In genomic region chr3:194316918-194317317, GRCh38 we compare ENCODE assay signal across 19 cellular contexts. TPM values are rescaled to one million over a fixed set of nuclear protein-coding genes. Genes with fewer than 3 reads are reported as not detected.
A peak's percentile ranks its signal among the peaks of the same experiment; 100 is the strongest.
DNase-seq lines count a peak whose midpoint lies in the region; ATAC-seq and TF ChIP-seq lines count a peak whose summit lies in the region.
"Had no signal": no experiment of that assay in that cellular context is flagged by ENCODE, and none has a peak within 500 bp of the region (broad histone marks: within the 10 kb centered on the region; RNA-seq: fewer than 3 reads in every experiment).

No MANE protein-coding gene starts in this region.

- DNase-seq in natural killer cell treated with Interleukin-12 subunit alpha and Interleukin-12 subunit beta and Interleukin-15 and Interleukin-18, amount 100 ng/mL, for 72 hours (ENCODE audit: low spot score), result no peak
- DNase-seq in natural killer cell (no peak), SK-N-MC (ENCODE audit: low read depth, low spot score) (no peak), hippocampal formation (lab: John Stamatoyannopoulos, UW) (no peak), coronary artery (ENCODE audit: low spot score) (no peak)
- no peak for DNase-seq in central memory CD8-positive, alpha-beta T cell (ENCODE audit: low spot score in 2 of 2)
- DNase-seq: C1 segment of cervical spinal cord; CD4-positive, alpha-beta memory T cell; COR-L47; DMS153; DND-41; H9; HFFc6 had no signal

- no peak overlapping the region for H3K9ac ChIP-seq in SK-N-MC (ENCODE audit: insufficient read length)

- no peak overlapping the region for H3K27ac Mint-ChIP-seq in natural killer cell treated with Interleukin-12 subunit alpha and Interleukin-12 subunit beta and Interleukin-15 and Interleukin-18, amount 100 ng/mL, for 72 hours
- no peak overlapping the region for H3K27ac Mint-ChIP-seq in natural killer cell
- no peak overlapping the region for H3K27ac Mint-ChIP-seq in central memory CD8-positive, alpha-beta T cell (ENCODE audit: low read depth)
- H3K27ac Mint-ChIP-seq: GM23338, H9, HFFc6 had no signal

- no peaks in the 10 kb centered on the region for H3K36me3 ChIP-seq in SK-N-MC (ENCODE audit: insufficient read depth, low read length)

- intact Hi-C loops in natural killer cell (cut with micrococcal nuclease), result no loop called here

- peak overlapping the region; percentile 26 for H3K4me3 Mint-ChIP-seq in natural killer cell treated with Interleukin-12 subunit alpha and Interleukin-12 subunit beta and Interleukin-15 and Interleukin-18, amount 100 ng/mL, for 72 hours
- no peak overlapping the region for H3K4me3 Mint-ChIP-seq in natural killer cell
- peak overlapping the region; percentile 4 for H3K4me3 Mint-ChIP-seq in central memory CD8-positive, alpha-beta T cell
- H3K4me3 Mint-ChIP-seq: GM23338, H9 had no signal

- H3K27ac ChIP-seq in SK-N-MC (peak overlapping the region; percentile 33; the same call in 1 of the 2 replicates), coronary artery (no peak overlapping the region)

- ATAC-seq in natural killer cell treated with Interleukin-12 subunit alpha and Interleukin-12 subunit beta and Interleukin-15 and Interleukin-18, amount 100 ng/mL, for 72 hours, result no peak
- ATAC-seq in natural killer cell, result no peak
- ATAC-seq in central memory CD8-positive, alpha-beta T cell (replicated peaks; ENCODE audit: extremely low read depth, poor library complexity, severe bottlenecking), result no peak
- no peak for ATAC-seq in GM19324 (IDR thresholded peaks at IDR 0.05; ENCODE audit: low FRiP score, unreplicated experiment)
- ATAC-seq: GM12878, GM23338 had no signal

- no peak for TF ChIP-seq CTCF in natural killer cell (IDR thresholded peaks at IDR 0.05)
- no peak for TF ChIP-seq CTCF in coronary artery (IDR thresholded peaks at IDR 0.05)

- H3K4me3 ChIP-seq in SK-N-MC, result no peak overlapping the region
- no peak overlapping the region for H3K4me3 ChIP-seq in coronary artery
- H3K4me3 ChIP-seq: GM12878 had no signal

- peaks cover 11 to 14% of the 10 kb centered on the region in 2 donors for H3K4me1 Mint-ChIP-seq in natural killer cell treated with Interleukin-12 subunit alpha and Interleukin-12 subunit beta and Interleukin-15 and Interleukin-18, amount 100 ng/mL, for 72 hours (ENCODE audit: low read depth in 2 of 2)
- H3K4me1 Mint-ChIP-seq in natural killer cell, result peaks cover 7 to 16% of the 10 kb centered on the region in 2 donors
- peaks cover 6% of the 10 kb centered on the region for H3K4me1 Mint-ChIP-seq in central memory CD8-positive, alpha-beta T cell

- H3K9me3 Mint-ChIP-seq in natural killer cell treated with Interleukin-12 subunit alpha and Interleukin-12 subunit beta and Interleukin-15 and Interleukin-18, amount 100 ng/mL, for 72 hours, result peaks cover 8% of the 10 kb centered on the region
- peaks cover 5 to 7% of the 10 kb centered on the region in 2 donors for H3K9me3 Mint-ChIP-seq in natural killer cell
- peaks cover 9% of the 10 kb centered on the region for H3K9me3 Mint-ChIP-seq in central memory CD8-positive, alpha-beta T cell

- peaks cover 29 to 34% of the 10 kb centered on the region in 2 donors for H3K27me3 Mint-ChIP-seq in natural killer cell treated with Interleukin-12 subunit alpha and Interleukin-12 subunit beta and Interleukin-15 and Interleukin-18, amount 100 ng/mL, for 72 hours
- peaks cover 52 to 72% of the 10 kb centered on the region in 2 donors for H3K27me3 Mint-ChIP-seq in natural killer cell (ENCODE audit: low read depth in 2 of 2)
- peaks cover 59% of the 10 kb centered on the region for H3K27me3 Mint-ChIP-seq in central memory CD8-positive, alpha-beta T cell

- H3K36me3 Mint-ChIP-seq in natural killer cell treated with Interleukin-12 subunit alpha and Interleukin-12 subunit beta and Interleukin-15 and Interleukin-18, amount 100 ng/mL, for 72 hours, result peaks cover 8% of the 10 kb centered on the region
- peaks cover 6% of the 10 kb centered on the region for H3K36me3 Mint-ChIP-seq in natural killer cell
- H3K36me3 Mint-ChIP-seq in central memory CD8-positive, alpha-beta T cell (ENCODE audit: insufficient read depth), result peaks cover 3% of the 10 kb centered on the region

- peaks cover 16% of the 10 kb centered on the region; the same call in 1 of the 2 replicates for H3K9me3 ChIP-seq in SK-N-MC (ENCODE audit: low read depth, low read length)

RNA-seq across cellular contexts. Expression of gene CPN2, which starts 34.2 kb away (rescaled TPM):
- not detected for total RNA-seq in natural killer cell treated with Interleukin-12 subunit alpha and Interleukin-12 subunit beta and Interleukin-15 and Interleukin-18, amount 100 ng/mL, for 72 hours
- total RNA-seq in natural killer cell, result not detected
- total RNA-seq: A172; A673; CD4-positive, alpha-beta memory T cell; GM12878; H4; H9 had no signal

RNA-seq across cellular contexts. Expression of gene LRRC15, which starts 52.6 kb away (rescaled TPM):
- total RNA-seq in natural killer cell treated with Interleukin-12 subunit alpha and Interleukin-12 subunit beta and Interleukin-15 and Interleukin-18, amount 100 ng/mL, for 72 hours, result not detected
- total RNA-seq in natural killer cell, result not detected
- total RNA-seq: A673; CD4-positive, alpha-beta memory T cell; GM12878 had no signal
